In genomic region chr19:1477056-1477455, GRCh38 we compare ENCODE assay signal across 1 cellular context.
A peak's percentile ranks its signal among the peaks of the same experiment; 100 is the strongest.
TF ChIP-seq lines count a peak whose summit lies in the region.

No MANE protein-coding gene starts in this region.

TF ChIP-seq in HepG2, 621 proteins besides CTCF, POLR2A, EP300 and RAD21:
- peak; percentile 31 to 35; a peak in 1 of 4 replicates for TF ChIP-seq NR2F1 (CRISPR knock-in tag; IDR thresholded peaks at IDR 0.05)
- TF ChIP-seq, protein P1, sequence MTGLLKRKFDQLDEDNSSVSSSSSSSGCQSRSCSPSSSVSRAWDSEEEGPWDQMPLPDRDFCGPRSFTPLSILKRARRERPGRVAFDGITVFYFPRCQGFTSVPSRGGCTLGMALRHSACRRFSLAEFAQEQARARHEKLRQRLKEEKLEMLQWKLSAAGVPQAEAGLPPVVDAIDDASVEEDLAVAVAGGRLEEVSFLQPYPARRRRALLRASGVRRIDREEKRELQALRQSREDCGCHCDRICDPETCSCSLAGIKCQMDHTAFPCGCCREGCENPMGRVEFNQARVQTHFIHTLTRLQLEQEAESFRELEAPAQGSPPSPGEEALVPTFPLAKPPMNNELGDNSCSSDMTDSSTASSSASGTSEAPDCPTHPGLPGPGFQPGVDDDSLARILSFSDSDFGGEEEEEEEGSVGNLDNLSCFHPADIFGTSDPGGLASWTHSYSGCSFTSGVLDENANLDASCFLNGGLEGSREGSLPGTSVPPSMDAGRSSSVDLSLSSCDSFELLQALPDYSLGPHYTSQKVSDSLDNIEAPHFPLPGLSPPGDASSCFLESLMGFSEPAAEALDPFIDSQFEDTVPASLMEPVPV (CRISPR knock-in tag; IDR thresholded peaks at IDR 0.05) = 0 out of 2 replicates have a peak, but pooled peaks have one; percentile 24
- peak; percentile 59 for TF ChIP-seq ZBTB33 (CRISPR knock-in tag; IDR thresholded peaks at IDR 0.05)
- TF ChIP-seq NR2C2 (CRISPR knock-in tag; IDR thresholded peaks at IDR 0.05; ENCODE audit: borderline replicate concordance) = peak; percentile 48; the same call in 1 of the 2 replicates
- peak; percentile 90 for TF ChIP-seq ZNF460 (CRISPR knock-in tag; IDR thresholded peaks at IDR 0.05; ENCODE audit: borderline replicate concordance)
- TF ChIP-seq RARA (CRISPR knock-in tag; IDR thresholded peaks at IDR 0.05) = peak; percentile 59
- TF ChIP-seq ZNF3 (CRISPR knock-in tag; IDR thresholded peaks at IDR 0.05) = 0 out of 2 replicates have a peak, but pooled peaks have one; percentile 36
- peak; percentile 38 for TF ChIP-seq NR2F6 (IDR thresholded peaks at IDR 0.05)
- 0 out of 2 replicates have a peak, but pooled peaks have one; percentile 27 for TF ChIP-seq NR2F6 (CRISPR knock-in tag; IDR thresholded peaks at IDR 0.05)
- peak; percentile 53; the same call in 1 of the 2 replicates for TF ChIP-seq RXRA (CRISPR knock-in tag; IDR thresholded peaks at IDR 0.05)
- TF ChIP-seq, protein P2, sequence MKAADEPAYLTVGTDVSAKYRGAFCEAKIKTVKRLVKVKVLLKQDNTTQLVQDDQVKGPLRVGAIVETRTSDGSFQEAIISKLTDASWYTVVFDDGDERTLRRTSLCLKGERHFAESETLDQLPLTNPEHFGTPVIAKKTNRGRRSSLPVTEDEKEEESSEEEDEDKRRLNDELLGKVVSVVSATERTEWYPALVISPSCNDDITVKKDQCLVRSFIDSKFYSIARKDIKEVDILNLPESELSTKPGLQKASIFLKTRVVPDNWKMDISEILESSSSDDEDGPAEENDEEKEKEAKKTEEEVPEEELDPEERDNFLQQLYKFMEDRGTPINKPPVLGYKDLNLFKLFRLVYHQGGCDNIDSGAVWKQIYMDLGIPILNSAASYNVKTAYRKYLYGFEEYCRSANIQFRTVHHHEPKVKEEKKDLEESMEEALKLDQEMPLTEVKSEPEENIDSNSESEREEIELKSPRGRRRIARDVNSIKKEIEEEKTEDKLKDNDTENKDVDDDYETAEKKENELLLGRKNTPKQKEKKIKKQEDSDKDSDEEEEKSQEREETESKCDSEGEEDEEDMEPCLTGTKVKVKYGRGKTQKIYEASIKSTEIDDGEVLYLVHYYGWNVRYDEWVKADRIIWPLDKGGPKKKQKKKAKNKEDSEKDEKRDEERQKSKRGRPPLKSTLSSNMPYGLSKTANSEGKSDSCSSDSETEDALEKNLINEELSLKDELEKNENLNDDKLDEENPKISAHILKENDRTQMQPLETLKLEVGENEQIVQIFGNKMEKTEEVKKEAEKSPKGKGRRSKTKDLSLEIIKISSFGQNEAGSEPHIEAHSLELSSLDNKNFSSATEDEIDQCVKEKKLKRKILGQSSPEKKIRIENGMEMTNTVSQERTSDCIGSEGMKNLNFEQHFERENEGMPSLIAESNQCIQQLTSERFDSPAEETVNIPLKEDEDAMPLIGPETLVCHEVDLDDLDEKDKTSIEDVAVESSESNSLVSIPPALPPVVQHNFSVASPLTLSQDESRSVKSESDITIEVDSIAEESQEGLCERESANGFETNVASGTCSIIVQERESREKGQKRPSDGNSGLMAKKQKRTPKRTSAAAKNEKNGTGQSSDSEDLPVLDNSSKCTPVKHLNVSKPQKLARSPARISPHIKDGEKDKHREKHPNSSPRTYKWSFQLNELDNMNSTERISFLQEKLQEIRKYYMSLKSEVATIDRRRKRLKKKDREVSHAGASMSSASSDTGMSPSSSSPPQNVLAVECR (CRISPR knock-in tag; IDR thresholded peaks at IDR 0.05; ENCODE audit: borderline replicate concordance) = peak; percentile 30; the same call in 1 of the 2 replicates
